ENCODE assay signal across 16 cellular contexts in the genomic region with DNA sequence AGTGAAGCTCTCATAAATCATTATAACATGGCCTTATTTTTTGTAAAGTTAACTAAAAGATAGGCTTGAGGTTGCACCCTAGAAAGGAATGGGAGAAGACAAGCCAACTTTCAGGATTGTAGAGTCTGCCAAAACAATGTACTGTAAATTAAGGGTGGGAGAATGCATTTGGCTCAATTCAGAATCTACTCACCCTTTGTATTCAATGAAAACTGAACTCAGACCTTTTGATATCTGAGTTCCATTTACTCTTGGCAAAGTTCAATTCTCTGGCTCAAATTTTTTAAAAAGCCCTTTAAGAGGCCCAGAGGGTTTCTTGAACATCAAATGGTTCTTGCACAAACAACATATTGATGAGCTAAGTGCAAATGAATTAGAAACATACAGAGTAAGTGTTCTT.
"Had no signal": no experiment of that assay in that cellular context is flagged by ENCODE, and none has a peak within 500 bp of the region (broad histone marks: within the 10 kb centered on the region; RNA-seq: fewer than 3 reads in every experiment).

No MANE protein-coding gene starts in this region.

- H3K27me3 ChIP-seq: tibial artery had no signal

- H3K36me3 ChIP-seq: tibial artery had no signal

- H3K9me3 ChIP-seq: tibial artery had no signal

- H3K27ac ChIP-seq: tibial artery had no signal

- H3K4me3 ChIP-seq: lung, tibial artery had no signal

- ATAC-seq: activated CD4-positive, alpha-beta T cell treated with anti-CD3 and anti-CD28 coated beads for 36 hours; activated CD8-positive, alpha-beta memory T cell treated with anti-CD3 and anti-CD28 coated beads, Interleukin-2, amount 10 ng/mL, durations not matched to agents 7 days and 5 days; left cardiac atrium; natural killer cell treated with Interleukin-12 subunit alpha and Interleukin-12 subunit beta and Interleukin-15 and Interleukin-18, amount 100 ng/mL, for 72 hours; WTC11 had no signal

- DNase-seq: activated CD4-positive, alpha-beta memory T cell treated with anti-CD3 and anti-CD28 coated beads, Interleukin-2, amount 10 ng/mL, durations not matched to agents 7 days and 5 days; activated CD4-positive, alpha-beta T cell treated with anti-CD3 and anti-CD28 coated beads for 36 hours; activated CD8-positive, alpha-beta memory T cell treated with anti-CD3 and anti-CD28 coated beads, Interleukin-2, amount 10 ng/mL, durations not matched to agents 7 days and 5 days; activated naive CD8-positive, alpha-beta T cell treated with anti-CD3 and anti-CD28 coated beads, Interleukin-2, amount 10 ng/mL, durations not matched to agents 7 days and 5 days; central memory CD4-positive, alpha-beta T cell; erythroblast; hippocampal formation; left cardiac atrium; stimulated activated CD4-positive, alpha-beta T cell treated with anti-CD3 and anti-CD28 coated beads, Interleukin-12 subunit alpha, Interleukin-12 subunit beta, amount 100 ng/mL, for 4 hours; stimulated activated CD4-positive, alpha-beta T cell treated with anti-CD3 and anti-CD28 coated beads, Interleukin-1b, Interleukin-23, amount 100 ng/mL, for 48 hours; stimulated activated CD8-positive, alpha-beta memory T cell treated with anti-CD3 and anti-CD28 coated beads, Interleukin-4, amount 100 ng/mL, for 48 hours; stimulated activated naive CD4-positive, alpha-beta T cell; tibial artery had no signal
